1 cellular context compared by ENCODE assay signal in the genomic region with DNA sequence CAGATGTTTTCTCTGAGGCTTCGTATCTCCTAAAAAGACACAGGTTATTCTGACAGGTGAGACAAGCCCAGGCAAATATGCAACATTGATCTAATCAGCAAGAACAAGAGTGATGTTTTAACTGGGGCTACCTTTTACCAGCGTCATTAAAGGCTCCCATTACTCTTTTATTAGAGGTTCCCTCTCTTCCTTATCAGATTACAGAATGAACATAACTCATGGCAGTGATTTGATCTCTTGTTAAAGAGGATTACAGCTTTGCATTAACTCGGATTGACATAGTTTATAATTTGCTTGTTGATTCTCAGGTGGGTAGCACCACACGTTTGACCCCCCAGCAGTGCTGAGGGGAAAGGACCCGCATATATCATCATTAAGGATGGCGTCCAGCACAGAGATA.
TF ChIP-seq lines count a peak whose summit lies in the region.

No MANE protein-coding gene starts in this region.

TF ChIP-seq in GM12878, 131 proteins besides CTCF, POLR2A, EP300 and RAD21 (continued from another document):
- TF ChIP-seq, protein P1, sequence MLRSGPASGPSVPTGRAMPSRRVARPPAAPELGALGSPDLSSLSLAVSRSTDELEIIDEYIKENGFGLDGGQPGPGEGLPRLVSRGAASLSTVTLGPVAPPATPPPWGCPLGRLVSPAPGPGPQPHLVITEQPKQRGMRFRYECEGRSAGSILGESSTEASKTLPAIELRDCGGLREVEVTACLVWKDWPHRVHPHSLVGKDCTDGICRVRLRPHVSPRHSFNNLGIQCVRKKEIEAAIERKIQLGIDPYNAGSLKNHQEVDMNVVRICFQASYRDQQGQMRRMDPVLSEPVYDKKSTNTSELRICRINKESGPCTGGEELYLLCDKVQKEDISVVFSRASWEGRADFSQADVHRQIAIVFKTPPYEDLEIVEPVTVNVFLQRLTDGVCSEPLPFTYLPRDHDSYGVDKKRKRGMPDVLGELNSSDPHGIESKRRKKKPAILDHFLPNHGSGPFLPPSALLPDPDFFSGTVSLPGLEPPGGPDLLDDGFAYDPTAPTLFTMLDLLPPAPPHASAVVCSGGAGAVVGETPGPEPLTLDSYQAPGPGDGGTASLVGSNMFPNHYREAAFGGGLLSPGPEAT (IDR thresholded peaks at IDR 0.05; ENCODE audit: low read depth): no peak
- no peak for TF ChIP-seq WRNIP1 (IDR thresholded peaks at IDR 0.05; ENCODE audit: borderline replicate concordance, low read depth, low read length)
- no peak for TF ChIP-seq MTA3 (IDR thresholded peaks at IDR 0.05; ENCODE audit: borderline replicate concordance, low read length)
- TF ChIP-seq, protein P2, sequence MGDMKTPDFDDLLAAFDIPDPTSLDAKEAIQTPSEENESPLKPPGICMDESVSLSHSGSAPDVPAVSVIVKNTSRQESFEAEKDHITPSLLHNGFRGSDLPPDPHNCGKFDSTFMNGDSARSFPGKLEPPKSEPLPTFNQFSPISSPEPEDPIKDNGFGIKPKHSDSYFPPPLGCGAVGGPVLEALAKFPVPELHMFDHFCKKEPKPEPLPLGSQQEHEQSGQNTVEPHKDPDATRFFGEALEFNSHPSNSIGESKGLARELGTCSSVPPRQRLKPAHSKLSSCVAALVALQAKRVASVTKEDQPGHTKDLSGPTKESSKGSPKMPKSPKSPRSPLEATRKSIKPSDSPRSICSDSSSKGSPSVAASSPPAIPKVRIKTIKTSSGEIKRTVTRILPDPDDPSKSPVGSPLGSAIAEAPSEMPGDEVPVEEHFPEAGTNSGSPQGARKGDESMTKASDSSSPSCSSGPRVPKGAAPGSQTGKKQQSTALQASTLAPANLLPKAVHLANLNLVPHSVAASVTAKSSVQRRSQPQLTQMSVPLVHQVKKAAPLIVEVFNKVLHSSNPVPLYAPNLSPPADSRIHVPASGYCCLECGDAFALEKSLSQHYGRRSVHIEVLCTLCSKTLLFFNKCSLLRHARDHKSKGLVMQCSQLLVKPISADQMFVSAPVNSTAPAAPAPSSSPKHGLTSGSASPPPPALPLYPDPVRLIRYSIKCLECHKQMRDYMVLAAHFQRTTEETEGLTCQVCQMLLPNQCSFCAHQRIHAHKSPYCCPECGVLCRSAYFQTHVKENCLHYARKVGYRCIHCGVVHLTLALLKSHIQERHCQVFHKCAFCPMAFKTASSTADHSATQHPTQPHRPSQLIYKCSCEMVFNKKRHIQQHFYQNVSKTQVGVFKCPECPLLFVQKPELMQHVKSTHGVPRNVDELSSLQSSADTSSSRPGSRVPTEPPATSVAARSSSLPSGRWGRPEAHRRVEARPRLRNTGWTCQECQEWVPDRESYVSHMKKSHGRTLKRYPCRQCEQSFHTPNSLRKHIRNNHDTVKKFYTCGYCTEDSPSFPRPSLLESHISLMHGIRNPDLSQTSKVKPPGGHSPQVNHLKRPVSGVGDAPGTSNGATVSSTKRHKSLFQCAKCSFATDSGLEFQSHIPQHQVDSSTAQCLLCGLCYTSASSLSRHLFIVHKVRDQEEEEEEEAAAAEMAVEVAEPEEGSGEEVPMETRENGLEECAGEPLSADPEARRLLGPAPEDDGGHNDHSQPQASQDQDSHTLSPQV (IDR thresholded peaks at IDR 0.05): no peak
- no peak for TF ChIP-seq HDAC6 (IDR thresholded peaks at IDR 0.05; ENCODE audit: unreplicated experiment)
- no peak for TF ChIP-seq MEF2A (IDR thresholded peaks at IDR 0.05; ENCODE audit: insufficient read depth, low read depth, low read length)
- TF ChIP-seq CBX3 (IDR thresholded peaks at IDR 0.05; ENCODE audit: borderline replicate concordance, low read depth): no peak
- TF ChIP-seq CHD4 (IDR thresholded peaks at IDR 0.05): no peak
- TF ChIP-seq, protein P3, sequence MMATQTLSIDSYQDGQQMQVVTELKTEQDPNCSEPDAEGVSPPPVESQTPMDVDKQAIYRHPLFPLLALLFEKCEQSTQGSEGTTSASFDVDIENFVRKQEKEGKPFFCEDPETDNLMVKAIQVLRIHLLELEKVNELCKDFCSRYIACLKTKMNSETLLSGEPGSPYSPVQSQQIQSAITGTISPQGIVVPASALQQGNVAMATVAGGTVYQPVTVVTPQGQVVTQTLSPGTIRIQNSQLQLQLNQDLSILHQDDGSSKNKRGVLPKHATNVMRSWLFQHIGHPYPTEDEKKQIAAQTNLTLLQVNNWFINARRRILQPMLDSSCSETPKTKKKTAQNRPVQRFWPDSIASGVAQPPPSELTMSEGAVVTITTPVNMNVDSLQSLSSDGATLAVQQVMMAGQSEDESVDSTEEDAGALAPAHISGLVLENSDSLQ (IDR thresholded peaks at IDR 0.05): no peak
- TF ChIP-seq CREB1 (IDR thresholded peaks at IDR 0.05; ENCODE audit: low read depth): no peak
- no peak for TF ChIP-seq TCF12 (IDR thresholded peaks at IDR 0.05; ENCODE audit: low read depth, low read length)
- TF ChIP-seq NFXL1 (IDR thresholded peaks at IDR 0.05; ENCODE audit: borderline replicate concordance): no peak
